Comparison of ENCODE assay signal across 1 cellular context in genomic region chr3:17741621-17742091, GRCh38.
TF ChIP-seq lines count a peak whose summit lies in the region.

No MANE protein-coding gene starts in this region.

TF ChIP-seq in K562, 482 proteins besides CTCF, POLR2A, EP300 and RAD21 (continued from another document and continues in another):
- TF ChIP-seq, protein P1, sequence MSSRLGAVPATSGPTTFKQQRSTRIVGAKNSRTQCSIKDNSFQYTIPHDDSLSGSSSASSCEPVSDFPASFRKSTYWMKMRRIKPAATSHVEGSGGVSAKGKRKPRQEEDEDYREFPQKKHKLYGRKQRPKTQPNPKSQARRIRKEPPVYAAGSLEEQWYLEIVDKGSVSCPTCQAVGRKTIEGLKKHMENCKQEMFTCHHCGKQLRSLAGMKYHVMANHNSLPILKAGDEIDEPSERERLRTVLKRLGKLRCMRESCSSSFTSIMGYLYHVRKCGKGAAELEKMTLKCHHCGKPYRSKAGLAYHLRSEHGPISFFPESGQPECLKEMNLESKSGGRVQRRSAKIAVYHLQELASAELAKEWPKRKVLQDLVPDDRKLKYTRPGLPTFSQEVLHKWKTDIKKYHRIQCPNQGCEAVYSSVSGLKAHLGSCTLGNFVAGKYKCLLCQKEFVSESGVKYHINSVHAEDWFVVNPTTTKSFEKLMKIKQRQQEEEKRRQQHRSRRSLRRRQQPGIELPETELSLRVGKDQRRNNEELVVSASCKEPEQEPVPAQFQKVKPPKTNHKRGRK (tag; IDR thresholded peaks at IDR 0.05), result 0 out of 2 replicates have a peak, but pooled peaks have one; percentile 15
- no peak for TF ChIP-seq CBFA2T3 (IDR thresholded peaks at IDR 0.05)
- no peak for TF ChIP-seq HNRNPL (IDR thresholded peaks at IDR 0.05; ENCODE audit: low read depth, low read length)
- TF ChIP-seq, protein P2, sequence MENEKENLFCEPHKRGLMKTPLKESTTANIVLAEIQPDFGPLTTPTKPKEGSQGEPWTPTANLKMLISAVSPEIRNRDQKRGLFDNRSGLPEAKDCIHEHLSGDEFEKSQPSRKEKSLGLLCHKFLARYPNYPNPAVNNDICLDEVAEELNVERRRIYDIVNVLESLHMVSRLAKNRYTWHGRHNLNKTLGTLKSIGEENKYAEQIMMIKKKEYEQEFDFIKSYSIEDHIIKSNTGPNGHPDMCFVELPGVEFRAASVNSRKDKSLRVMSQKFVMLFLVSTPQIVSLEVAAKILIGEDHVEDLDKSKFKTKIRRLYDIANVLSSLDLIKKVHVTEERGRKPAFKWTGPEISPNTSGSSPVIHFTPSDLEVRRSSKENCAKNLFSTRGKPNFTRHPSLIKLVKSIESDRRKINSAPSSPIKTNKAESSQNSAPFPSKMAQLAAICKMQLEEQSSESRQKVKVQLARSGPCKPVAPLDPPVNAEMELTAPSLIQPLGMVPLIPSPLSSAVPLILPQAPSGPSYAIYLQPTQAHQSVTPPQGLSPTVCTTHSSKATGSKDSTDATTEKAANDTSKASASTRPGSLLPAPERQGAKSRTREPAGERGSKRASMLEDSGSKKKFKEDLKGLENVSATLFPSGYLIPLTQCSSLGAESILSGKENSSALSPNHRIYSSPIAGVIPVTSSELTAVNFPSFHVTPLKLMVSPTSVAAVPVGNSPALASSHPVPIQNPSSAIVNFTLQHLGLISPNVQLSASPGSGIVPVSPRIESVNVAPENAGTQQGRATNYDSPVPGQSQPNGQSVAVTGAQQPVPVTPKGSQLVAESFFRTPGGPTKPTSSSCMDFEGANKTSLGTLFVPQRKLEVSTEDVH (IDR thresholded peaks at IDR 0.05; ENCODE audit: low read depth, partially characterized antibody), result no peak
- TF ChIP-seq, protein P3, sequence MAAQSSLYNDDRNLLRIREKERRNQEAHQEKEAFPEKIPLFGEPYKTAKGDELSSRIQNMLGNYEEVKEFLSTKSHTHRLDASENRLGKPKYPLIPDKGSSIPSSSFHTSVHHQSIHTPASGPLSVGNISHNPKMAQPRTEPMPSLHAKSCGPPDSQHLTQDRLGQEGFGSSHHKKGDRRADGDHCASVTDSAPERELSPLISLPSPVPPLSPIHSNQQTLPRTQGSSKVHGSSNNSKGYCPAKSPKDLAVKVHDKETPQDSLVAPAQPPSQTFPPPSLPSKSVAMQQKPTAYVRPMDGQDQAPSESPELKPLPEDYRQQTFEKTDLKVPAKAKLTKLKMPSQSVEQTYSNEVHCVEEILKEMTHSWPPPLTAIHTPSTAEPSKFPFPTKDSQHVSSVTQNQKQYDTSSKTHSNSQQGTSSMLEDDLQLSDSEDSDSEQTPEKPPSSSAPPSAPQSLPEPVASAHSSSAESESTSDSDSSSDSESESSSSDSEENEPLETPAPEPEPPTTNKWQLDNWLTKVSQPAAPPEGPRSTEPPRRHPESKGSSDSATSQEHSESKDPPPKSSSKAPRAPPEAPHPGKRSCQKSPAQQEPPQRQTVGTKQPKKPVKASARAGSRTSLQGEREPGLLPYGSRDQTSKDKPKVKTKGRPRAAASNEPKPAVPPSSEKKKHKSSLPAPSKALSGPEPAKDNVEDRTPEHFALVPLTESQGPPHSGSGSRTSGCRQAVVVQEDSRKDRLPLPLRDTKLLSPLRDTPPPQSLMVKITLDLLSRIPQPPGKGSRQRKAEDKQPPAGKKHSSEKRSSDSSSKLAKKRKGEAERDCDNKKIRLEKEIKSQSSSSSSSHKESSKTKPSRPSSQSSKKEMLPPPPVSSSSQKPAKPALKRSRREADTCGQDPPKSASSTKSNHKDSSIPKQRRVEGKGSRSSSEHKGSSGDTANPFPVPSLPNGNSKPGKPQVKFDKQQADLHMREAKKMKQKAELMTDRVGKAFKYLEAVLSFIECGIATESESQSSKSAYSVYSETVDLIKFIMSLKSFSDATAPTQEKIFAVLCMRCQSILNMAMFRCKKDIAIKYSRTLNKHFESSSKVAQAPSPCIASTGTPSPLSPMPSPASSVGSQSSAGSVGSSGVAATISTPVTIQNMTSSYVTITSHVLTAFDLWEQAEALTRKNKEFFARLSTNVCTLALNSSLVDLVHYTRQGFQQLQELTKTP (IDR thresholded peaks at IDR 0.05; ENCODE audit: low read depth in 1 of 2, partially characterized antibody in 2 of 2), result peak; percentile 40 to 60
- TF ChIP-seq ARNT (IDR thresholded peaks at IDR 0.05), result peak; percentile 43 to 66; a peak in 1 of 4 replicates
- TF ChIP-seq ETV1 (tag; conservative IDR thresholded peaks at IDR 0.05; ENCODE audit: low read depth), result peak; percentile 74; the same call in 1 of the 2 replicates
- TF ChIP-seq SPI1 (IDR thresholded peaks at IDR 0.05; ENCODE audit: borderline replicate concordance, low read depth, low read length), result peak; percentile 36; the same call in 1 of the 2 replicates
- peak; percentile 47; the same call in 1 of the 2 replicates for TF ChIP-seq PTTG1 (tag; IDR thresholded peaks at IDR 0.05; ENCODE audit: low read depth)
- TF ChIP-seq ARID1B (IDR thresholded peaks at IDR 0.05), result 0 out of 2 replicates have a peak, but pooled peaks have one; percentile 18
- TF ChIP-seq, protein P4, sequence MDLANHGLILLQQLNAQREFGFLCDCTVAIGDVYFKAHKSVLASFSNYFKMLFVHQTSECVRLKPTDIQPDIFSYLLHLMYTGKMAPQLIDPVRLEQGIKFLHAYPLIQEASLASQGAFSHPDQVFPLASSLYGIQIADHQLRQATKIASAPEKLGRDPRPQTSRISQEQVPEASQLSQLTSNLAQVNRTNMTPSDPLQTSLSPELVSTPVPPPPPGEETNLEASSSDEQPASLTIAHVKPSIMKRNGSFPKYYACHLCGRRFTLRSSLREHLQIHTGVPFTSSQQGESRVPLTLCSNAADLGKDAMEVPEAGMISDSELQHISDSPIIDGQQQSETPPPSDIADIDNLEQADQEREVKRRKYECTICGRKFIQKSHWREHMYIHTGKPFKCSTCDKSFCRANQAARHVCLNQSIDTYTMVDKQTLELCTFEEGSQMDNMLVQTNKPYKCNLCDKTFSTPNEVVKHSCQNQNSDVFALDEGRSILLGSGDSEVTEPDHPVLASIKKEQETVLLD (IDR thresholded peaks at IDR 0.05), result 0 out of 2 replicates have a peak, but pooled peaks have one; percentile 20
- TF ChIP-seq, protein P5, sequence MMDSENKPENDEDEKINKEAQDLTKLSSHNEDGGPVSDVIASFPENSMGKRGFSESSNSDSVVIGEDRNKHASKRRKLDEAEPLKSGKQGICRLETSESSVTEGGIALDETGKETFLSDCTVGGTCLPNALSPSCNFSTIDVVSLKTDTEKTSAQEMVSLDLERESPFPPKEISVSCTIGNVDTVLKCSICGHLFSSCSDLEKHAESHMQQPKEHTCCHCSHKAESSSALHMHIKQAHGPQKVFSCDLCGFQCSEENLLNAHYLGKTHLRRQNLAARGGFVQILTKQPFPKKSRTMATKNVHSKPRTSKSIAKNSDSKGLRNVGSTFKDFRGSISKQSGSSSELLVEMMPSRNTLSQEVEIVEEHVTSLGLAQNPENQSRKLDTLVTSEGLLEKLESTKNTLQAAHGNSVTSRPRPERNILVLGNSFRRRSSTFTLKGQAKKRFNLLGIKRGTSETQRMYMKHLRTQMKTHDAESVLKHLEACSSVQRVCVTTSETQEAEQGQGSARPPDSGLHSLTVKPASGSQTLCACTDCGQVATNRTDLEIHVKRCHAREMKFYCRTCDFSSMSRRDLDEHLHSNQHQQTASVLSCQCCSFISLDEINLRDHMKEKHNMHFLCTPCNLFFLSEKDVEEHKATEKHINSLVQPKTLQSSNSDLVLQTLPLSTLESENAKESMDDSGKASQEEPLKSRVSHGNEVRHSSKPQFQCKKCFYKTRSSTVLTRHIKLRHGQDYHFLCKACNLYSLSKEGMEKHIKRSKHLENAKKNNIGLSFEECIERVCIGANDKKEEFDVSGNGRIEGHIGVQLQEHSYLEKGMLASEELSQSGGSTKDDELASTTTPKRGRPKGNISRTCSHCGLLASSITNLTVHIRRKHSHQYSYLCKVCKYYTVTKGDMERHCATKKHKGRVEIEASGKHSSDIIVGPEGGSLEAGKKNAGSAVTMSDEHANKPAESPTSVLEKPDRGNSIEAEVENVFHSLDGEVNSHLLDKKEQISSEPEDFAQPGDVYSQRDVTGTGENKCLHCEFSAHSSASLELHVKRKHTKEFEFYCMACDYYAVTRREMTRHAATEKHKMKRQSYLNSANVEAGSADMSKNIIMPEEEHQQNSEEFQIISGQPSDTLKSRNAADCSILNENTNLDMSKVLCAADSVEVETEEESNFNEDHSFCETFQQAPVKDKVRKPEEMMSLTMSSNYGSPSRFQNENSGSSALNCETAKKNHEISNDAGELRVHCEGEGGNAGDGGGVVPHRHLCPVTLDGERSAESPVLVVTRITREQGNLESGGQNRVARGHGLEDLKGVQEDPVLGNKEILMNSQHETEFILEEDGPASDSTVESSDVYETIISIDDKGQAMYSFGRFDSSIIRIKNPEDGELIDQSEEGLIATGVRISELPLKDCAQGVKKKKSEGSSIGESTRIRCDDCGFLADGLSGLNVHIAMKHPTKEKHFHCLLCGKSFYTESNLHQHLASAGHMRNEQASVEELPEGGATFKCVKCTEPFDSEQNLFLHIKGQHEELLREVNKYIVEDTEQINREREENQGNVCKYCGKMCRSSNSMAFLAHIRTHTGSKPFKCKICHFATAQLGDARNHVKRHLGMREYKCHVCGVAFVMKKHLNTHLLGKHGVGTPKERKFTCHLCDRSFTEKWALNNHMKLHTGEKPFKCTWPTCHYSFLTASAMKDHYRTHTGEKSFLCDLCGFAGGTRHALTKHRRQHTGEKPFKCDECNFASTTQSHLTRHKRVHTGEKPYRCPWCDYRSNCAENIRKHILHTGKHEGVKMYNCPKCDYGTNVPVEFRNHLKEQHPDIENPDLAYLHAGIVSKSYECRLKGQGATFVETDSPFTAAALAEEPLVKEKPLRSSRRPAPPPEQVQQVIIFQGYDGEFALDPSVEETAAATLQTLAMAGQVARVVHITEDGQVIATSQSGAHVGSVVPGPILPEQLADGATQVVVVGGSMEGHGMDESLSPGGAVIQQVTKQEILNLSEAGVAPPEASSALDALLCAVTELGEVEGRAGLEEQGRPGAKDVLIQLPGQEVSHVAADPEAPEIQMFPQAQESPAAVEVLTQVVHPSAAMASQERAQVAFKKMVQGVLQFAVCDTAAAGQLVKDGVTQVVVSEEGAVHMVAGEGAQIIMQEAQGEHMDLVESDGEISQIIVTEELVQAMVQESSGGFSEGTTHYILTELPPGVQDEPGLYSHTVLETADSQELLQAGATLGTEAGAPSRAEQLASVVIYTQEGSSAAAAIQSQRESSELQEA (IDR thresholded peaks at IDR 0.05; ENCODE audit: low read depth), result peak; percentile 16; the same call in 1 of the 2 replicates
- TF ChIP-seq, protein P6, sequence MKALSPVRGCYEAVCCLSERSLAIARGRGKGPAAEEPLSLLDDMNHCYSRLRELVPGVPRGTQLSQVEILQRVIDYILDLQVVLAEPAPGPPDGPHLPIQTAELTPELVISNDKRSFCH (CRISPR knock-in tag; IDR thresholded peaks at IDR 0.05), result no peak
- TF ChIP-seq, protein P6 (tag; IDR thresholded peaks at IDR 0.05), result no peak
- peak; percentile 13; the same call in 1 of the 2 replicates for TF ChIP-seq ZBTB40 (IDR thresholded peaks at IDR 0.05)
- no peak for TF ChIP-seq ZBTB40 (CRISPR knock-in tag; IDR thresholded peaks at IDR 0.05)
- TF ChIP-seq HSF4 (CRISPR knock-in tag; IDR thresholded peaks at IDR 0.05; ENCODE audit: borderline replicate concordance), result no peak
- peak; percentile 77; the same call in 1 of the 2 replicates for TF ChIP-seq GTF2E2 (tag; IDR thresholded peaks at IDR 0.05)
- TF ChIP-seq BRD9 (IDR thresholded peaks at IDR 0.05; ENCODE audit: low read depth, partially characterized antibody), result no peak
- no peak for TF ChIP-seq NFIX (CRISPR knock-in tag; IDR thresholded peaks at IDR 0.05; ENCODE audit: low read depth)
- TF ChIP-seq ZNF764 (CRISPR knock-in tag; IDR thresholded peaks at IDR 0.05; ENCODE audit: low read depth), result no peak
- TF ChIP-seq POLR2H (tag; IDR thresholded peaks at IDR 0.05; ENCODE audit: low read depth), result peak; percentile 55; the same call in 1 of the 2 replicates
